In genomic region chr1:8015809-8016165, GRCh38 we compare ENCODE assay signal across 1 cellular context.
TF ChIP-seq lines count a peak whose summit lies in the region.

No MANE protein-coding gene starts in this region.

TF ChIP-seq in GM23338, 12 proteins besides CTCF, POLR2A, EP300 and RAD21 (continued from another document):
- no peak for TF ChIP-seq JUNB (IDR thresholded peaks at IDR 0.05; ENCODE audit: unreplicated experiment)
- no peak for TF ChIP-seq ZNF331 (CRISPR knock-in tag; IDR thresholded peaks at IDR 0.05; ENCODE audit: low read depth)
- no peak for TF ChIP-seq EZH2 (IDR thresholded peaks at IDR 0.05; ENCODE audit: low read depth, unreplicated experiment)
- TF ChIP-seq POLR2AphosphoS5 (IDR thresholded peaks at IDR 0.05; ENCODE audit: low read depth) = no peak
- TF ChIP-seq, protein P1, sequence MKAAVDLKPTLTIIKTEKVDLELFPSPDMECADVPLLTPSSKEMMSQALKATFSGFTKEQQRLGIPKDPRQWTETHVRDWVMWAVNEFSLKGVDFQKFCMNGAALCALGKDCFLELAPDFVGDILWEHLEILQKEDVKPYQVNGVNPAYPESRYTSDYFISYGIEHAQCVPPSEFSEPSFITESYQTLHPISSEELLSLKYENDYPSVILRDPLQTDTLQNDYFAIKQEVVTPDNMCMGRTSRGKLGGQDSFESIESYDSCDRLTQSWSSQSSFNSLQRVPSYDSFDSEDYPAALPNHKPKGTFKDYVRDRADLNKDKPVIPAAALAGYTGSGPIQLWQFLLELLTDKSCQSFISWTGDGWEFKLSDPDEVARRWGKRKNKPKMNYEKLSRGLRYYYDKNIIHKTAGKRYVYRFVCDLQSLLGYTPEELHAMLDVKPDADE (IDR thresholded peaks at IDR 0.05) = no peak
- TF ChIP-seq, protein P2, sequence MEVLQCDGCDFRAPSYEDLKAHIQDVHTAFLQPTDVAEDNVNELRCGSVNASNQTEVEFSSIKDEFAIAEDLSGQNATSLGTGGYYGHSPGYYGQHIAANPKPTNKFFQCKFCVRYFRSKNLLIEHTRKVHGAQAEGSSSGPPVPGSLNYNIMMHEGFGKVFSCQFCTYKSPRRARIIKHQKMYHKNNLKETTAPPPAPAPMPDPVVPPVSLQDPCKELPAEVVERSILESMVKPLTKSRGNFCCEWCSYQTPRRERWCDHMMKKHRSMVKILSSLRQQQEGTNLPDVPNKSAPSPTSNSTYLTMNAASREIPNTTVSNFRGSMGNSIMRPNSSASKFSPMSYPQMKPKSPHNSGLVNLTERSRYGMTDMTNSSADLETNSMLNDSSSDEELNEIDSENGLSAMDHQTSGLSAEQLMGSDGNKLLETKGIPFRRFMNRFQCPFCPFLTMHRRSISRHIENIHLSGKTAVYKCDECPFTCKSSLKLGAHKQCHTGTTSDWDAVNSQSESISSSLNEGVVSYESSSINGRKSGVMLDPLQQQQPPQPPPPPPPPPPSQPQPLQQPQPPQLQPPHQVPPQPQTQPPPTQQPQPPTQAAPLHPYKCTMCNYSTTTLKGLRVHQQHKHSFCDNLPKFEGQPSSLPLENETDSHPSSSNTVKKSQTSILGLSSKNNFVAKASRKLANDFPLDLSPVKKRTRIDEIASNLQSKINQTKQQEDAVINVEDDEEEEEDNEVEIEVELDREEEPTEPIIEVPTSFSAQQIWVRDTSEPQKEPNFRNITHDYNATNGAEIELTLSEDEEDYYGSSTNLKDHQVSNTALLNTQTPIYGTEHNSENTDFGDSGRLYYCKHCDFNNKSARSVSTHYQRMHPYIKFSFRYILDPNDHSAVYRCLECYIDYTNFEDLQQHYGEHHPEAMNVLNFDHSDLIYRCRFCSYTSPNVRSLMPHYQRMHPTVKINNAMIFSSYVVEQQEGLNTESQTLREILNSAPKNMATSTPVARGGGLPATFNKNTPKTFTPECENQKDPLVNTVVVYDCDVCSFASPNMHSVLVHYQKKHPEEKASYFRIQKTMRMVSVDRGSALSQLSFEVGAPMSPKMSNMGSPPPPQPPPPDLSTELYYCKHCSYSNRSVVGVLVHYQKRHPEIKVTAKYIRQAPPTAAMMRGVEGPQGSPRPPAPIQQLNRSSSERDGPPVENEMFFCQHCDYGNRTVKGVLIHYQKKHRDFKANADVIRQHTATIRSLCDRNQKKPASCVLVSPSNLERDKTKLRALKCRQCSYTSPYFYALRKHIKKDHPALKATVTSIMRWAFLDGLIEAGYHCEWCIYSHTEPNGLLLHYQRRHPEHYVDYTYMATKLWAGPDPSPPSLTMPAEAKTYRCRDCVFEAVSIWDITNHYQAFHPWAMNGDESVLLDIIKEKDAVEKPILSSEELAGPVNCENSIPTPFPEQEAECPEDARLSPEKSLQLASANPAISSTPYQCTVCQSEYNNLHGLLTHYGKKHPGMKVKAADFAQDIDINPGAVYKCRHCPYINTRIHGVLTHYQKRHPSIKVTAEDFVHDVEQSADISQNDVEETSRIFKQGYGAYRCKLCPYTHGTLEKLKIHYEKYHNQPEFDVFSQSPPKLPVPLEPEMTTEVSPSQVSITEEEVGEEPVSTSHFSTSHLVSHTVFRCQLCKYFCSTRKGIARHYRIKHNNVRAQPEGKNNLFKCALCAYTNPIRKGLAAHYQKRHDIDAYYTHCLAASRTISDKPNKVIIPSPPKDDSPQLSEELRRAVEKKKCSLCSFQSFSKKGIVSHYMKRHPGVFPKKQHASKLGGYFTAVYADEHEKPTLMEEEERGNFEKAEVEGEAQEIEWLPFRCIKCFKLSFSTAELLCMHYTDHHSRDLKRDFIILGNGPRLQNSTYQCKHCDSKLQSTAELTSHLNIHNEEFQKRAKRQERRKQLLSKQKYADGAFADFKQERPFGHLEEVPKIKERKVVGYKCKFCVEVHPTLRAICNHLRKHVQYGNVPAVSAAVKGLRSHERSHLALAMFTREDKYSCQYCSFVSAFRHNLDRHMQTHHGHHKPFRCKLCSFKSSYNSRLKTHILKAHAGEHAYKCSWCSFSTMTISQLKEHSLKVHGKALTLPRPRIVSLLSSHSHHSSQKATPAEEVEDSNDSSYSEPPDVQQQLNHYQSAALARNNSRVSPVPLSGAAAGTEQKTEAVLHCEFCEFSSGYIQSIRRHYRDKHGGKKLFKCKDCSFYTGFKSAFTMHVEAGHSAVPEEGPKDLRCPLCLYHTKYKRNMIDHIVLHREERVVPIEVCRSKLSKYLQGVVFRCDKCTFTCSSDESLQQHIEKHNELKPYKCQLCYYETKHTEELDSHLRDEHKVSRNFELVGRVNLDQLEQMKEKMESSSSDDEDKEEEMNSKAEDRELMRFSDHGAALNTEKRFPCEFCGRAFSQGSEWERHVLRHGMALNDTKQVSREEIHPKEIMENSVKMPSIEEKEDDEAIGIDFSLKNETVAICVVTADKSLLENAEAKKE (CRISPR knock-in tag; IDR thresholded peaks at IDR 0.05) = no peak
- no peak for TF ChIP-seq CREB1 (CRISPR knock-in tag; IDR thresholded peaks at IDR 0.05; ENCODE audit: low read depth)
- TF ChIP-seq ZNF114 (CRISPR knock-in tag; IDR thresholded peaks at IDR 0.05) = no peak
TF ChIP-seq in GM23338: peak in this region for 0.
